In genomic region chr2:3322311-3322970, GRCh38 we compare ENCODE assay signal across 1 cellular context.
TF ChIP-seq lines count a peak whose summit lies in the region.

No MANE protein-coding gene starts in this region.

TF ChIP-seq in HepG2, 621 proteins besides CTCF, POLR2A, EP300 and RAD21:
- TF ChIP-seq ZNF83 (CRISPR knock-in tag; IDR thresholded peaks at IDR 0.05; ENCODE audit: borderline replicate concordance), result no peak
- peak; percentile 89 for TF ChIP-seq ZNF768 (CRISPR knock-in tag; IDR thresholded peaks at IDR 0.05)
